In genomic region chr2:127104166-127104660, GRCh38 we compare ENCODE assay signal across 1 cellular context.
TF ChIP-seq lines count a peak whose summit lies in the region.

No MANE protein-coding gene starts in this region.

TF ChIP-seq in H1, 55 proteins besides CTCF, POLR2A, EP300 and RAD21:
- TF ChIP-seq E2F6 (IDR thresholded peaks at IDR 0.05), result no peak
- TF ChIP-seq RFX5 (IDR thresholded peaks at IDR 0.05; ENCODE audit: borderline replicate concordance, low read depth, low read length), result no peak
- no peak for TF ChIP-seq NRF1 (IDR thresholded peaks at IDR 0.05; ENCODE audit: low read depth, low read length)
- TF ChIP-seq JUN (IDR thresholded peaks at IDR 0.05; ENCODE audit: low read depth, low read length), result no peak
- no peak for TF ChIP-seq POLR2AphosphoS5 (IDR thresholded peaks at IDR 0.05; ENCODE audit: low read depth, low read length)
- TF ChIP-seq TCF12 (IDR thresholded peaks at IDR 0.05; ENCODE audit: low read depth, low read length), result no peak
- TF ChIP-seq MAFK (IDR thresholded peaks at IDR 0.05; ENCODE audit: low read depth, low read length), result no peak
- no peak for TF ChIP-seq KDM4A (IDR thresholded peaks at IDR 0.05; ENCODE audit: low read depth, low read length, severe bottlenecking)
- TF ChIP-seq SP4 (IDR thresholded peaks at IDR 0.05; ENCODE audit: low read length), result no peak
- no peak for TF ChIP-seq HDAC6 (IDR thresholded peaks at IDR 0.05; ENCODE audit: low read depth, low read length)
- no peak for TF ChIP-seq MAX (IDR thresholded peaks at IDR 0.05)
- TF ChIP-seq NANOG (IDR thresholded peaks at IDR 0.05; ENCODE audit: insufficient read depth, low read depth, low read length, poor library complexity, severe bottlenecking), result no peak
- no peak for TF ChIP-seq SAP30 (IDR thresholded peaks at IDR 0.05; ENCODE audit: insufficient read depth, insufficient replicate concordance, low read length)
- no peak for TF ChIP-seq EGR1 (IDR thresholded peaks at IDR 0.05; ENCODE audit: borderline replicate concordance, low read depth, low read length)
- TF ChIP-seq ZNF274 (IDR thresholded peaks at IDR 0.05; ENCODE audit: borderline replicate concordance, extremely low read depth, low read length), result no peak
- no peak for TF ChIP-seq CREB1 (IDR thresholded peaks at IDR 0.05)
